8 cellular contexts compared by ENCODE assay signal in the genomic region with DNA sequence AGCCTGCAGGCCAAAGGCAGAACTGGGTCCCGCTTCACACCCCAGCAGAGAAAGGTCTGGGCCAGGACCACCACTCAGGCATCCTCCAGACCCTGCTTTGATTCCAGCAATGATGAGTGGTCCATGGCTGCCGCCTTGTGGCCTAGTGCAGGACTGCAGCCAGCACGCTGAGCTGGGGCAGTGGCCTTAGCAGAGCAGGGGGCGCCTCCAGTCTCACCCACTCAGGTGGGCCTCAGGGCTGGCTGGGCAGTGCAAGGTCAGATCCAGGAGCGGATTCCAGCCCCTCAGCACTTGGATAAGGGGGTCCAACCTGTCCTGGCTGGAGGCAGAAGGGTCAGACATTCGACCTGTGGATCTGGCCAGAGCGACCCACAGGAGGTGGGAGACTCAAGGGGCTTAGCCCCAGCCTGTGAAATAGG. TPM values are rescaled to one million over a fixed set of nuclear protein-coding genes. Genes with fewer than 3 reads are reported as not detected.
DNase-seq lines count a peak whose midpoint lies in the region; ATAC-seq, FAIRE-seq and TF ChIP-seq lines count a peak whose summit lies in the region.
"Had no signal": no experiment of that assay in that cellular context is flagged by ENCODE, and none has a peak within 500 bp of the region (broad histone marks: within the 10 kb centered on the region; RNA-seq: fewer than 3 reads in every experiment).

No MANE protein-coding gene starts in this region.

- TF ChIP-seq CTCF in Loucy (conservative IDR thresholded peaks at IDR 0.05; ENCODE audit: low read length) (peak; percentile 89), WI38 (IDR thresholded peaks at IDR 0.05; ENCODE audit: low read depth, low read length) (peak; percentile 97)

- no peaks in the 10 kb centered on the region for H3F3A ChIP-seq in Loucy (ENCODE audit: low read depth)

- no peaks in the 10 kb centered on the region for H3K79me2 ChIP-seq in Loucy (ENCODE audit: insufficient read depth, low read length)

- peak overlapping the region; percentile 12 for H3K27ac ChIP-seq in layer of hippocampus (ENCODE audit: low read depth, low read length)
- H3K27ac ChIP-seq: epithelial cell of prostate had no signal

- FAIRE-seq in GM12891 (lab: Jason Lieb, UNC) = peak; percentile 89

- no peaks in the 10 kb centered on the region for H3K9me3 ChIP-seq in Loucy (ENCODE audit: insufficient read depth, low read depth, low read length)

- no peak for ATAC-seq in GM21423 (IDR thresholded peaks at IDR 0.05; ENCODE audit: unreplicated experiment)

- H3K27me3 ChIP-seq in Loucy (ENCODE audit: insufficient read depth, low read length, poor library complexity, severe bottlenecking) (no peaks in the 10 kb centered on the region), layer of hippocampus (ENCODE audit: control insufficient read depth, insufficient read depth, low read length) (no peaks in the 10 kb centered on the region)

- no peaks in the 10 kb centered on the region for H4K20me1 ChIP-seq in Loucy (ENCODE audit: insufficient read depth, low read length, poor library complexity, severe bottlenecking)

- in situ Hi-C loops in T47D (cut with HindIII; ENCODE audit: low pct_unique_long_range_greater_than_20kb, low sequenced_read_pairs) = no loop called here

- no peak overlapping the region for H2AFZ ChIP-seq in Loucy (ENCODE audit: low read length)

- DNase-seq in GM12891 (ENCODE audit: insufficient read length, low spot score) (peak; percentile 85), T47D (ENCODE audit: low read depth in 1 of 2, low spot score in 1 of 2) (peak; percentile 53 to 90)
- DNase-seq in stimulated activated CD4-positive, alpha-beta T cell treated with anti-CD3 and anti-CD28 coated beads, Interleukin-4, amount 100 ng/mL, for 24 hours = peak; percentile 72

- H3K4me1 ChIP-seq in Loucy (ENCODE audit: insufficient read depth, low read length, poor library complexity, severe bottlenecking) = no peaks in the 10 kb centered on the region

- no peak for TF ChIP-seq POLR2A in GM12891 (IDR thresholded peaks at IDR 0.05; ENCODE audit: low read depth, low read length)

- H3K36me3 ChIP-seq in Loucy (ENCODE audit: insufficient read depth, low read length) = peaks cover 17% of the 10 kb centered on the region; the same call in 1 of the 2 replicates

- H3K9me2 ChIP-seq in Loucy (replicated peaks; ENCODE audit: low read depth, low read length) = no peaks in the 10 kb centered on the region

- no peak overlapping the region for H3K9ac ChIP-seq in Loucy (ENCODE audit: low read depth, low read length, poor library complexity, severe bottlenecking)

- H3K4me3 ChIP-seq in Loucy (ENCODE audit: low read length, poor library complexity, severe bottlenecking) (no peak overlapping the region), WI38 (ENCODE audit: low read depth, low read length) (no peak overlapping the region)

- H3K4me2 ChIP-seq in Loucy (ENCODE audit: low read depth, low read length, poor library complexity, severe bottlenecking) = no peak overlapping the region

TF ChIP-seq in GM12891, 5 proteins besides CTCF, POLR2A, EP300 and RAD21:
- peak; percentile 49 for TF ChIP-seq POLR2AphosphoS5 (IDR thresholded peaks at IDR 0.05; ENCODE audit: low read depth, low read length)
- no peak for TF ChIP-seq SPI1 (IDR thresholded peaks at IDR 0.05; ENCODE audit: low read depth, low read length)
TF ChIP-seq in GM12891: peak in this region for 1.

RNA-seq across cellular contexts. Expression of a gene that starts 9.6 kb away (rescaled TPM):
- polyA plus RNA-seq in GM12891 (2012; ENCODE audit: low read depth, missing spikeins) = 0.51 TPM
